In the genomic region with DNA sequence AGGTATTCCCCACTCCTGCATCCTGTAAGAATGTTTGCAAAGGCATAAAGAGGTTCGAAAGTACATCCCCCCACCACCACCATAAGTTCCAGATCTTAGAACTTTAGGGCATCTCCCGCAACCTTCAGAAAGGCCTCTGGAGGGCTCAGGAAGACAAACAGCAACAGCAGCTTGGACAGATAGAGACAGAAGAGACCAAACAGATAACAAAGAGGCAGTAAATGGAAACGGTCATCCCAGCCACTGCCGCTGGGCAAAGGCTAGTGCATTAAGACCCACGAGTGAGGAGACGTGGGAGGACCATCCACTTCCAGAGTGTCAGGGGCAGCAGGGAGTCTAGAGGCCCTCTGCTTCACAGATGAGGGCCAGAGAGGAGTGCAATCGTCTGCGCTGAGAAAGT, we compare ENCODE assay signal across 21 cellular contexts.
"Had no signal": no experiment of that assay in that cellular context is flagged by ENCODE, and none has a peak within 500 bp of the region (broad histone marks: within the 10 kb centered on the region; RNA-seq: fewer than 3 reads in every experiment).

No MANE protein-coding gene starts in this region.

- H3K9me3 Mint-ChIP-seq: activated CD4-positive, alpha-beta memory T cell treated with anti-CD3 and anti-CD28 coated beads for 36 hours; memory B cell; neural crest cell had no signal

- ATAC-seq: body of pancreas, esophagus mucosa, gastrocnemius medialis, mucosa of descending colon, T-helper 17 cell had no signal

- H3K9me3 ChIP-seq: body of pancreas, gastrocnemius medialis, mucosa of descending colon, sigmoid colon, testis had no signal

- DNase-seq: activated CD4-positive, alpha-beta memory T cell treated with anti-CD3 and anti-CD28 coated beads for 36 hours; activated CD4-positive, alpha-beta T cell treated with anti-CD3 and anti-CD28 coated beads for 48 hours; activated gamma-delta T cell; activated naive CD4-positive, alpha-beta T cell treated with anti-CD3 and anti-CD28 coated beads, Interleukin-2, amount 50 U/mL, for 16 hours; activated T-cell treated with anti-CD3 and anti-CD28 coated beads, Interleukin-2, amount 50 U/mL, for 48 hours; anterior cingulate cortex; body of pancreas; effector memory CD4-positive, alpha-beta T cell; gastrocnemius medialis; mucosa of descending colon; sigmoid colon; stimulated activated CD4-positive, alpha-beta T cell treated with anti-CD3 and anti-CD28 coated beads, Interleukin-15, amount 100 ng/mL, for 24 hours; stimulated activated naive CD4-positive, alpha-beta T cell; SW 1271; T-helper 17 cell; testis; trophoblast cell had no signal

- H3K27me3 Mint-ChIP-seq: activated CD4-positive, alpha-beta memory T cell treated with anti-CD3 and anti-CD28 coated beads for 36 hours; memory B cell; T-helper 17 cell had no signal

- H3K4me2 ChIP-seq: smooth muscle cell had no signal

- H3K36me3 ChIP-seq: gastrocnemius medialis, sigmoid colon had no signal

- H3K27ac ChIP-seq: body of pancreas, gastrocnemius medialis, sigmoid colon, testis had no signal

- H3K27ac Mint-ChIP-seq: activated CD4-positive, alpha-beta memory T cell treated with anti-CD3 and anti-CD28 coated beads for 36 hours; memory B cell; T-helper 17 cell had no signal

- H3K4me1 Mint-ChIP-seq: memory B cell had no signal

- H3K4me3 ChIP-seq: body of pancreas, gastrocnemius medialis, mucosa of descending colon, sigmoid colon, smooth muscle cell, testis had no signal

- H3K27me3 ChIP-seq: body of pancreas, gastrocnemius medialis, sigmoid colon, testis had no signal

- H3K4me3 Mint-ChIP-seq: activated CD4-positive, alpha-beta memory T cell treated with anti-CD3 and anti-CD28 coated beads for 36 hours; memory B cell; neural crest cell; T-helper 17 cell had no signal
